8 cellular contexts compared by ENCODE assay signal in genomic region chr13:99981115-99982020, GRCh38.
DNase-seq lines count a peak whose midpoint lies in the region.

Gene ZIC2 (plus strand): TSS chr13:99981784. CDS start chr13:99982065, 281 bp downstream.

- no peak for DNase-seq in activated naive CD4-positive, alpha-beta T cell treated with anti-CD3 and anti-CD28 coated beads, Interleukin-2, amount 10 ng/mL, durations not matched to agents 7 days and 5 days
- DNase-seq in activated naive CD4-positive, alpha-beta T cell treated with anti-CD3 and anti-CD28 coated beads, Interleukin-2, amount 50 U/mL, for 16 hours: no peak
- DNase-seq in NCI-H2227 (lab: John Stamatoyannopoulos, UW; ENCODE audit: unreplicated experiment) (peak; percentile 88), adipocyte (ENCODE audit: low read depth) (peak; percentile 45), smooth muscle cell of the brain vasculature (ENCODE audit: low read depth, low spot score) (peak; percentile 89), GM19240 (ENCODE audit: insufficient read length, low spot score) (no peak), NCI-H69 (lab: John Stamatoyannopoulos, UW) (no peak)

- peaks cover 37% of the 10 kb centered on the region for H3K4me1 Mint-ChIP-seq in activated naive CD4-positive, alpha-beta T cell treated with anti-CD3 and anti-CD28 coated beads, Interleukin-2, amount 10 ng/mL, durations not matched to agents 7 days and 5 days

- CTCF ChIA-PET in activated naive CD4-positive, alpha-beta T cell treated with anti-CD3 and anti-CD28 coated beads, Interleukin-2, amount 10 ng/mL, durations not matched to agents 7 days and 5 days (lab: Charles Lee): interaction anchor here (1.3 to 2.8 kb wide), 2 partner anchors 251 to 324 kb away, joined by 3 to 7 read pairs; no protein-coding TSS in a partner anchor

- H3K9me3 Mint-ChIP-seq in activated naive CD4-positive, alpha-beta T cell treated with anti-CD3 and anti-CD28 coated beads, Interleukin-2, amount 10 ng/mL, durations not matched to agents 7 days and 5 days: peaks cover 5% of the 10 kb centered on the region

- no peak within 1 kb of the TSS for H3K9ac ChIP-seq in adipocyte (ENCODE audit: low read length)
- no peak within 1 kb of the TSS for H3K9ac ChIP-seq in iPS-15b (ENCODE audit: low read depth, low read length)

- H3K4me3 Mint-ChIP-seq in activated naive CD4-positive, alpha-beta T cell treated with anti-CD3 and anti-CD28 coated beads, Interleukin-2, amount 10 ng/mL, durations not matched to agents 7 days and 5 days: peak within 1 kb of the TSS; percentile 50

- H3K27me3 Mint-ChIP-seq in activated naive CD4-positive, alpha-beta T cell treated with anti-CD3 and anti-CD28 coated beads, Interleukin-2, amount 10 ng/mL, durations not matched to agents 7 days and 5 days: peaks cover 96% of the 10 kb centered on the region

- peak within 1 kb of the TSS; percentile 86 for H3K27ac Mint-ChIP-seq in activated naive CD4-positive, alpha-beta T cell treated with anti-CD3 and anti-CD28 coated beads, Interleukin-2, amount 10 ng/mL, durations not matched to agents 7 days and 5 days

- peaks cover 13% of the 10 kb centered on the region for H3K36me3 Mint-ChIP-seq in activated naive CD4-positive, alpha-beta T cell treated with anti-CD3 and anti-CD28 coated beads, Interleukin-2, amount 10 ng/mL, durations not matched to agents 7 days and 5 days

- H3K9me3 ChIP-seq in adipocyte (ENCODE audit: control insufficient read depth, low read length) (peaks cover 20% of the 10 kb centered on the region), iPS-15b (ENCODE audit: control insufficient read depth, insufficient read depth, low read length) (no peaks in the 10 kb centered on the region)

- H3K36me3 ChIP-seq in adipocyte (ENCODE audit: control insufficient read depth, insufficient read depth, low read length, severe bottlenecking) (no peaks in the 10 kb centered on the region), iPS-15b (ENCODE audit: control insufficient read depth, insufficient read depth, low read length) (no peaks in the 10 kb centered on the region)

- H3K4me3 ChIP-seq in adipocyte (ENCODE audit: low read length) (peak within 1 kb of the TSS; percentile 52), iPS-15b (ENCODE audit: low read depth, low read length) (peak within 1 kb of the TSS; percentile 67)

- H3K27me3 ChIP-seq in adipocyte (replicated peaks; ENCODE audit: control insufficient read depth, insufficient read depth, low read length) (peaks cover 61% of the 10 kb centered on the region), iPS-15b (ENCODE audit: control insufficient read depth, insufficient read depth, low read length) (peaks cover 66% of the 10 kb centered on the region)

- H3K4me1 ChIP-seq in adipocyte (ENCODE audit: control insufficient read depth, insufficient read depth, low read length): peaks cover 2% of the 10 kb centered on the region
- peaks cover 15% of the 10 kb centered on the region for H3K4me1 ChIP-seq in iPS-15b (ENCODE audit: control insufficient read depth, insufficient read depth, low read length)

Comparison
In these comparisons a context has a peak if more than half of its experiments do, and no peak if none do; other contexts are left out.
1. DNase-seq: peak in NCI-H2227 (single experiment), adipocyte (single experiment) and smooth muscle cell of the brain vasculature (single experiment); none in activated naive CD4-positive, alpha-beta T cell treated with anti-CD3 and anti-CD28 coated beads, Interleukin-2, amount 10 ng/mL, durations not matched to agents 7 days and 5 days (single experiment), activated naive CD4-positive, alpha-beta T cell treated with anti-CD3 and anti-CD28 coated beads, Interleukin-2, amount 50 U/mL, for 16 hours (single experiment), GM19240 (single experiment) and NCI-H69 (single experiment).